Comparison of ENCODE assay signal across 13 cellular contexts in the genomic region with DNA sequence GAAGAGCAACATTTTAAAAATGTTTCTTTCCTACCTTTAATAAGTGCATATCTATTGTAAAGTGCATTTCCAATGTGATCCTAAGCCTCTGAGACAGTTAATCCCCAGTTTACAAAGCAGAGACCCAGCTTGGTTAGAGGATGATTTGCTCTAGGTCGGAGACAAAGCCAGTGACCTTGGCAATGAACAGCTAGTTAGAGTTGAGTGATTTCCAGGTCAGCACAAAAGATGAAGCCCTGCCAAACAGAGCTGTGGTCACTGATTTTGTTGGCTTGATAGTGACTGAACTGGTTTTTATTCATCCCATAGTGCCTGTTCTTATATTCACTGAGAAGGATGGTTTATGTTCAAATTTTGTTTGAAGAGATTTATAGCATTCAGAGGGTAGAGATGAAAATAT.
"Had no signal": no experiment of that assay in that cellular context is flagged by ENCODE, and none has a peak within 500 bp of the region (broad histone marks: within the 10 kb centered on the region; RNA-seq: fewer than 3 reads in every experiment).

No MANE protein-coding gene starts in this region.

- H3K4me3 ChIP-seq: dorsolateral prefrontal cortex, mucosa of descending colon, skin epidermis had no signal

- H3K27ac ChIP-seq: dorsolateral prefrontal cortex, skin epidermis had no signal

- H3K9me3 ChIP-seq: mucosa of descending colon had no signal

- ATAC-seq: activated CD4-positive, alpha-beta T cell treated with anti-CD3 and anti-CD28 coated beads for 36 hours; mucosa of descending colon; naive thymus-derived CD4-positive, alpha-beta T cell; stimulated activated naive CD8-positive, alpha-beta T cell treated with anti-CD3 and anti-CD28 coated beads, Interleukin-15, Interleukin-2, amounts not matched to agents 100 U/mL and 50 U/mL, for 24 hours had no signal

- DNase-seq: activated CD4-positive, alpha-beta memory T cell treated with anti-CD3 and anti-CD28 coated beads, Interleukin-2, amount 10 ng/mL, durations not matched to agents 7 days and 5 days; activated CD4-positive, alpha-beta T cell treated with anti-CD3 and anti-CD28 coated beads for 36 hours; activated naive CD4-positive, alpha-beta T cell treated with anti-CD3 and anti-CD28 coated beads, Interleukin-2, amount 50 U/mL, for 16 hours; activated T-cell treated with anti-CD3 and anti-CD28 coated beads, Interleukin-2, amount 50 U/mL, for 24 hours; mucosa of descending colon; naive thymus-derived CD4-positive, alpha-beta T cell; retina; stimulated activated CD4-positive, alpha-beta T cell treated with anti-CD3 and anti-CD28 coated beads, Interleukin-15, amount 100 ng/mL, for 24 hours; stimulated activated CD4-positive, alpha-beta T cell treated with anti-CD3 and anti-CD28 coated beads, Interleukin-4, amount 100 ng/mL, for 24 hours; stimulated activated naive CD8-positive, alpha-beta T cell treated with anti-CD3 and anti-CD28 coated beads, Interleukin-15, Interleukin-2, amounts not matched to agents 100 U/mL and 50 U/mL, for 24 hours; trophoblast cell had no signal
